22 cellular contexts compared by ENCODE assay signal in genomic region chr5:79568632-79569190, GRCh38.
"Had no signal": no experiment of that assay in that cellular context is flagged by ENCODE, and none has a peak within 500 bp of the region (broad histone marks: within the 10 kb centered on the region; RNA-seq: fewer than 3 reads in every experiment).

No MANE protein-coding gene starts in this region.

- H3K27ac ChIP-seq: esophagus muscularis mucosa, foreskin keratinocyte, gastroesophageal sphincter, heart left ventricle, hepatocyte, suprapubic skin, transverse colon, upper lobe of right lung, uterus had no signal

- H3K27me3 ChIP-seq: esophagus muscularis mucosa, foreskin keratinocyte, gastroesophageal sphincter, heart left ventricle, suprapubic skin, transverse colon, upper lobe of right lung, uterus had no signal

- H3K79me2 ChIP-seq: hepatocyte, parathyroid adenoma had no signal

- H3K4me1 ChIP-seq: esophagus muscularis mucosa, foreskin keratinocyte, gastroesophageal sphincter, heart left ventricle, parathyroid adenoma, suprapubic skin, transverse colon, upper lobe of right lung, uterus had no signal

- H3K4me3 ChIP-seq: esophagus muscularis mucosa, gastroesophageal sphincter, heart left ventricle, hepatocyte, lung, smooth muscle cell, suprapubic skin, transverse colon, upper lobe of right lung, uterus had no signal

- H3K36me3 ChIP-seq: esophagus muscularis mucosa, gastroesophageal sphincter, heart left ventricle, suprapubic skin, transverse colon, upper lobe of right lung, uterus had no signal

- DNase-seq: effector CD8-positive, alpha-beta T cell; endodermal cell; heart left ventricle; kidney; natural killer cell; stimulated activated CD4-positive, alpha-beta T cell treated with anti-CD3 and anti-CD28 coated beads, Interleukin-12 subunit alpha, Interleukin-12 subunit beta, amount 100 ng/mL, for 4 hours; stimulated activated CD4-positive, alpha-beta T cell treated with anti-CD3 and anti-CD28 coated beads, Interleukin-1b, Interleukin-23, amount 100 ng/mL, for 48 hours; stimulated activated CD4-positive, alpha-beta T cell treated with anti-CD3 and anti-CD28 coated beads, Interleukin-4, amount 100 ng/mL, for 1 hour; stimulated activated CD8-positive, alpha-beta memory T cell treated with anti-CD3 and anti-CD28 coated beads, Interleukin-4, amount 100 ng/mL, for 48 hours; stimulated activated naive CD4-positive, alpha-beta T cell; stimulated activated naive CD8-positive, alpha-beta T cell treated with anti-CD3 and anti-CD28 coated beads, Interleukin-15, amount 100 ng/mL, for 72 hours; transverse colon; upper lobe of right lung; uterus had no signal

- H3K9me3 ChIP-seq: esophagus muscularis mucosa, gastroesophageal sphincter, heart left ventricle, suprapubic skin, transverse colon, upper lobe of right lung, uterus had no signal

- H2AFZ ChIP-seq: hepatocyte, parathyroid adenoma had no signal

- FAIRE-seq: kidney had no signal

- H3K4me2 ChIP-seq: hepatocyte, smooth muscle cell had no signal

- H3K9ac ChIP-seq: parathyroid adenoma had no signal
